ENCODE assay signal across 9 cellular contexts in genomic region chr11:78025378-78025777, GRCh38. TPM values are rescaled to one million over a fixed set of nuclear protein-coding genes. Genes with fewer than 3 reads are reported as not detected.
"Had no signal": no experiment of that assay in that cellular context is flagged by ENCODE, and none has a peak within 500 bp of the region (broad histone marks: within the 10 kb centered on the region; RNA-seq: fewer than 3 reads in every experiment).

No MANE protein-coding gene starts in this region.

- H3K27ac Mint-ChIP-seq: GM23338, H9, IgD-negative memory B cell had no signal

- H3K4me3 ChIP-seq: GM23338 had no signal

- H2AFZ ChIP-seq: GM23338 had no signal

- H3K4me2 ChIP-seq: GM23338 had no signal

- ATAC-seq: GM23338 had no signal

- DNase-seq: H9, HCEC 1CT, KG1 had no signal

- H3K4me3 Mint-ChIP-seq: GM23338, H9, IgD-negative memory B cell had no signal

- FAIRE-seq: H1, H54, HTR-8/SVneo had no signal

RNA-seq across cellular contexts. Expression of gene THRSP, which starts 38.3 kb away (rescaled TPM):
- total RNA-seq: GM23338, H1, H9, HT-29 had no signal
- polyA plus RNA-seq: GM23338, IgD-negative memory B cell had no signal
